Comparison of ENCODE assay signal across 3 cellular contexts in the genomic region with DNA sequence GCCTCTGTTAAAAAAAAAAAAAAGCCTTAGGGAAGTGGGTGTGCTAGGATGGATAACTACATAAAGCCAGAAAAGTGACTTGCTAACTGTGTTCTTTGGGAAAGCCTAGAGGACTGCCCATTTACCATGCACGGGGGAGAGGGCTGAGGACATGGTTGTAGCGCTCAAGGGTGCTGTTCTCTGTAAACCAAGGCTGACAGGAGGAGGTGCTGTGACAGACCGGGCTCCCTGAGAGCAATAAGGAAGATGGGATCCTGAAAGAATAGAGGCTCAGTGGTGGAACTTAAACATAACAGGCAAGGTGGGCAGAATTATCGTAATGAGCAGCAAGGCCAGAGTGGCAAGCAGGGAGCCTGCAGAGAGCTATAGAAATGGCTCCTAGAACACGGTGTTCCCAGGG.
TF ChIP-seq lines count a peak whose summit lies in the region.

No MANE protein-coding gene starts in this region.

TF ChIP-seq in GM23338, 12 proteins besides CTCF, POLR2A, EP300 and RAD21:
- TF ChIP-seq ZNF331 (CRISPR knock-in tag; IDR thresholded peaks at IDR 0.05; ENCODE audit: low read depth): no peak
- no peak for TF ChIP-seq STAT1 (IDR thresholded peaks at IDR 0.05; ENCODE audit: unreplicated experiment)
- no peak for TF ChIP-seq ETS1 (IDR thresholded peaks at IDR 0.05)
- TF ChIP-seq JUNB (IDR thresholded peaks at IDR 0.05; ENCODE audit: unreplicated experiment): no peak
- no peak for TF ChIP-seq ZNF114 (CRISPR knock-in tag; IDR thresholded peaks at IDR 0.05)
- TF ChIP-seq POLR2AphosphoS5 (IDR thresholded peaks at IDR 0.05; ENCODE audit: low read depth): no peak

TF ChIP-seq in HCT116, 20 proteins besides CTCF, POLR2A, EP300 and RAD21:
- TF ChIP-seq CEBPB (IDR thresholded peaks at IDR 0.05; ENCODE audit: low read depth) (no peak), ELF1 (IDR thresholded peaks at IDR 0.05; ENCODE audit: borderline replicate concordance, low read depth) (no peak), ZNF274 (IDR thresholded peaks at IDR 0.05; ENCODE audit: low read depth, low read length) (no peak), EGR1 (IDR thresholded peaks at IDR 0.05; ENCODE audit: low read depth) (no peak), TCF7L2 (IDR thresholded peaks at IDR 0.05; ENCODE audit: borderline replicate concordance, extremely low read depth, insufficient read depth, insufficient read length) (no peak), SIN3A (IDR thresholded peaks at IDR 0.05; ENCODE audit: low read depth) (no peak), ZBTB33 (IDR thresholded peaks at IDR 0.05; ENCODE audit: extremely low read depth, insufficient replicate concordance, low read length) (no peak), SRF (IDR thresholded peaks at IDR 0.05; ENCODE audit: low read depth) (no peak)
- TF ChIP-seq, protein P1, sequence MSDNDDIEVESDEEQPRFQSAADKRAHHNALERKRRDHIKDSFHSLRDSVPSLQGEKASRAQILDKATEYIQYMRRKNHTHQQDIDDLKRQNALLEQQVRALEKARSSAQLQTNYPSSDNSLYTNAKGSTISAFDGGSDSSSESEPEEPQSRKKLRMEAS (IDR thresholded peaks at IDR 0.05): no peak
TF ChIP-seq in HCT116: peak in this region for 0.

TF ChIP-seq in H1, 55 proteins besides CTCF, POLR2A, EP300 and RAD21:
- TF ChIP-seq SAP30 (IDR thresholded peaks at IDR 0.05; ENCODE audit: insufficient read depth, insufficient replicate concordance, low read length): no peak
- TF ChIP-seq NRF1 (IDR thresholded peaks at IDR 0.05; ENCODE audit: low read depth, low read length): no peak
- no peak for TF ChIP-seq PHF8 (conservative IDR thresholded peaks at IDR 0.05; ENCODE audit: low read depth, low read length)
- TF ChIP-seq SP2 (IDR thresholded peaks at IDR 0.05; ENCODE audit: low read length): no peak
- TF ChIP-seq CEBPB (IDR thresholded peaks at IDR 0.05; ENCODE audit: low read depth, low read length): no peak
- TF ChIP-seq RXRA (IDR thresholded peaks at IDR 0.05; ENCODE audit: insufficient read depth, low read depth, low read length): no peak
- TF ChIP-seq RBBP5 (IDR thresholded peaks at IDR 0.05; ENCODE audit: borderline replicate concordance, low read depth, low read length): no peak
- no peak for TF ChIP-seq NANOG (IDR thresholded peaks at IDR 0.05; ENCODE audit: insufficient read depth, low read depth, low read length, poor library complexity, severe bottlenecking)
- TF ChIP-seq BACH1 (IDR thresholded peaks at IDR 0.05; ENCODE audit: low read length): no peak
- no peak for TF ChIP-seq EZH2 (IDR thresholded peaks at IDR 0.05; ENCODE audit: low read depth, low read length, severe bottlenecking)
- no peak for TF ChIP-seq MAFK (IDR thresholded peaks at IDR 0.05; ENCODE audit: low read depth, low read length)
- TF ChIP-seq TBP (IDR thresholded peaks at IDR 0.05; ENCODE audit: low read depth, low read length): no peak
- TF ChIP-seq TAF1 (IDR thresholded peaks at IDR 0.05; ENCODE audit: low read depth, low read length): no peak
- no peak for TF ChIP-seq SIN3A (conservative IDR thresholded peaks at IDR 0.05 in 1 of 2, IDR thresholded peaks at IDR 0.05 in 1 of 2; ENCODE audit: low read depth in 1 of 2, low read length in 2 of 2)
- TF ChIP-seq JUN (IDR thresholded peaks at IDR 0.05; ENCODE audit: low read depth, low read length): no peak
- TF ChIP-seq FOSL1 (IDR thresholded peaks at IDR 0.05; ENCODE audit: insufficient read depth, low read depth, low read length): no peak
- TF ChIP-seq SP1 (IDR thresholded peaks at IDR 0.05; ENCODE audit: low read depth, low read length): no peak
- TF ChIP-seq CBX8 (IDR thresholded peaks at IDR 0.05; ENCODE audit: borderline replicate concordance, low read depth, low read length): no peak
- TF ChIP-seq, protein P2, sequence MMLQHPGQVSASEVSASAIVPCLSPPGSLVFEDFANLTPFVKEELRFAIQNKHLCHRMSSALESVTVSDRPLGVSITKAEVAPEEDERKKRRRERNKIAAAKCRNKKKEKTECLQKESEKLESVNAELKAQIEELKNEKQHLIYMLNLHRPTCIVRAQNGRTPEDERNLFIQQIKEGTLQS (IDR thresholded peaks at IDR 0.05; ENCODE audit: insufficient read depth, low read depth, low read length): no peak
- no peak for TF ChIP-seq CHD7 (IDR thresholded peaks at IDR 0.05; ENCODE audit: insufficient replicate concordance, low read length)
